ENCODE assay signal across 19 cellular contexts in the genomic region with DNA sequence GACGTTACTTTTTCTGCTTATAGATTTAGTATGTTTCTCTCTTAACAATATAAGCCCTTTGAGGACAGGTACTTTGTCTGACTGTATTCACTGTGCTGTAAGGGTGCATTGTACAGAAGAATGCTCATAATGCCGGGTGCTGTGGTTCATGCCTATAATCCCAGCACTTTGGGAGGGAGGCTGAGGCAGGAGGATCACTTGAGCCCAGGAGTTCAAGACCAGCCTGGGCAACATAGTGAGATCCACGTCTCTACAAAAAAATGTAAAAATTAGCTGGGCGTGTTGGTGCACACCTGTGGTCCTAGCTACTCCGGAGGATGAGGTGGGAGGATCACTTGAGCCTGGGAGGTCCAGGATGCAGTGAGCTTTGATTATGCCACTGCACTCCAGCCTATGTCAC.
"Had no signal": no experiment of that assay in that cellular context is flagged by ENCODE, and none has a peak within 500 bp of the region (broad histone marks: within the 10 kb centered on the region; RNA-seq: fewer than 3 reads in every experiment).

No MANE protein-coding gene starts in this region.

- H3K27me3 Mint-ChIP-seq: activated CD4-positive, alpha-beta memory T cell treated with anti-CD3 and anti-CD28 coated beads for 36 hours; naive B cell; T-helper 17 cell had no signal

- H3K36me3 Mint-ChIP-seq: naive B cell, neural progenitor cell had no signal

- H3K27ac Mint-ChIP-seq: activated CD4-positive, alpha-beta memory T cell treated with anti-CD3 and anti-CD28 coated beads for 36 hours; activated T-cell treated with anti-CD3 and anti-CD28 coated beads, Interleukin-2, amount 50 U/mL, for 72 hours; neural progenitor cell; T-helper 17 cell had no signal

- H3K27ac ChIP-seq: coronary artery, heart right ventricle, lower lobe of right lung, neural progenitor cell, sigmoid colon had no signal

- H3K9me3 Mint-ChIP-seq: activated CD4-positive, alpha-beta memory T cell treated with anti-CD3 and anti-CD28 coated beads for 36 hours; activated naive CD8-positive, alpha-beta T cell treated with anti-CD3 and anti-CD28 coated beads, Interleukin-2, amount 50 U/mL, for 24 hours; activated T-cell treated with anti-CD3 and anti-CD28 coated beads, Interleukin-2, amount 50 U/mL, for 72 hours; naive B cell; neural progenitor cell had no signal

- DNase-seq: activated CD4-positive, alpha-beta memory T cell treated with anti-CD3 and anti-CD28 coated beads for 36 hours; activated CD4-positive, alpha-beta T cell treated with anti-CD3 and anti-CD28 coated beads for 4 hours; activated CD4-positive, CD25-positive, alpha-beta regulatory T cell; activated effector memory CD4-positive, alpha-beta T cell treated with Interleukin-2 at 50 U/mL for 16 hours; activated naive CD4-positive, alpha-beta T cell treated with anti-CD3 and anti-CD28 coated beads, Interleukin-2, amount 50 U/mL, for 16 hours; activated naive CD8-positive, alpha-beta T cell treated with anti-CD3 and anti-CD28 coated beads, Interleukin-2, amount 50 U/mL, for 24 hours; activated T-cell treated with anti-CD3 and anti-CD28 coated beads, Interleukin-2, amount 50 U/mL, for 72 hours; cerebellar nuclear complex; heart right ventricle; lower lobe of right lung; naive B cell; posterior cingulate gyrus; sigmoid colon; stimulated activated CD4-positive, alpha-beta T cell treated with anti-CD3 and anti-CD28 coated beads, Interleukin-15, amount 100 ng/mL, for 24 hours; stimulated activated naive CD4-positive, alpha-beta T cell; T-helper 17 cell had no signal

- H3K4me3 Mint-ChIP-seq: activated CD4-positive, alpha-beta memory T cell treated with anti-CD3 and anti-CD28 coated beads for 36 hours; activated naive CD8-positive, alpha-beta T cell treated with anti-CD3 and anti-CD28 coated beads, Interleukin-2, amount 50 U/mL, for 24 hours; activated T-cell treated with anti-CD3 and anti-CD28 coated beads, Interleukin-2, amount 50 U/mL, for 72 hours; neural progenitor cell; T-helper 17 cell had no signal

- ATAC-seq: activated naive CD8-positive, alpha-beta T cell treated with anti-CD3 and anti-CD28 coated beads, Interleukin-2, amount 50 U/mL, for 24 hours; activated T-cell treated with anti-CD3 and anti-CD28 coated beads, Interleukin-2, amount 50 U/mL, for 72 hours; heart right ventricle; left lobe of liver; lower lobe of right lung; T-helper 17 cell had no signal
